9 cellular contexts compared by ENCODE assay signal in genomic region chr4:49032440-49033161, GRCh38. TPM values are rescaled to one million over a fixed set of nuclear protein-coding genes. Genes with fewer than 3 reads are reported as not detected.
DNase-seq lines count a peak whose midpoint lies in the region; ATAC-seq and FAIRE-seq lines count a peak whose summit lies in the region.
"Had no signal": no experiment of that assay in that cellular context is flagged by ENCODE, and none has a peak within 500 bp of the region (broad histone marks: within the 10 kb centered on the region; RNA-seq: fewer than 3 reads in every experiment).

No MANE protein-coding gene starts in this region.

- ATAC-seq in GM19455 (IDR thresholded peaks at IDR 0.05; ENCODE audit: unreplicated experiment): no peak
- no peak for ATAC-seq in GM21619 (IDR thresholded peaks at IDR 0.05; ENCODE audit: unreplicated experiment)
- ATAC-seq: activated naive CD4-positive, alpha-beta T cell treated with anti-CD3 and anti-CD28 coated beads, Interleukin-2, amount 50 U/mL, for 72 hours had no signal

- peak; percentile 49 for DNase-seq in NCI-H82 (lab: John Stamatoyannopoulos, UW)
- no peak for DNase-seq in NCI-H82 treated with DMSO at 0.1 percent for 48 hours (lab: John Stamatoyannopoulos, UW; ENCODE audit: unreplicated experiment)
- DNase-seq in HT-29 (ENCODE audit: low spot score): peak; percentile 65
- peak; percentile 38 for DNase-seq in kidney tubule cell (ENCODE audit: low spot score)
- no peak for DNase-seq in epidermal melanocyte (ENCODE audit: insufficient read length, low spot score)

- peak; percentile 15 for FAIRE-seq in TTC549 (lab: Jason Lieb, UNC)

RNA-seq across cellular contexts. Expression of gene CWH43, which starts 46.5 kb away (rescaled TPM):
- total RNA-seq in HT-29 (2014; rRNA removed; shearing (Covaris generic)): not detected in 2 replicates
- total RNA-seq: activated naive CD4-positive, alpha-beta T cell treated with anti-CD3 and anti-CD28 coated beads, Interleukin-2, amount 50 U/mL, for 72 hours had no signal

Comparison
In these comparisons a context has a peak if more than half of its experiments do, and no peak if none do; other contexts are left out.
1. DNase-seq: peak in NCI-H82 (single experiment), HT-29 (single experiment) and kidney tubule cell (single experiment); none in NCI-H82 treated with DMSO at 0.1 percent for 48 hours (single experiment) and epidermal melanocyte (single experiment).